In genomic region chr2:202521470-202521869, GRCh38 we compare ENCODE assay signal across 27 cellular contexts.
"Had no signal": no experiment of that assay in that cellular context is flagged by ENCODE, and none has a peak within 500 bp of the region (broad histone marks: within the 10 kb centered on the region; RNA-seq: fewer than 3 reads in every experiment).

No MANE protein-coding gene starts in this region.

- H3K27me3 ChIP-seq: stomach, suprapubic skin, testis, thyroid gland, tibial artery, tibial nerve, transverse colon, upper lobe of left lung, upper lobe of right lung, uterus, vagina had no signal

- H3K36me3 ChIP-seq: uterus had no signal

- H3K27ac ChIP-seq: stomach, suprapubic skin, testis, thoracic aorta, thyroid gland, tibial artery, tibial nerve, transverse colon, upper lobe of left lung, upper lobe of right lung, uterus, vagina had no signal

- H3K4me1 ChIP-seq: stomach, suprapubic skin, testis, tibial artery, tibial nerve, transverse colon, upper lobe of left lung, upper lobe of right lung, uterus, vagina had no signal

- ATAC-seq: stimulated activated effector memory CD8-positive, alpha-beta T cell treated with anti-CD3 and anti-CD28 coated beads, Interleukin-12 subunit alpha, Interleukin-12 subunit beta, amount 100 ng/mL, for 72 hours; stimulated activated memory B cell treated with anti-CD40 and anti-IgM and Interleukin-4, amounts not matched to agents 10 μg/mL and 1 μg/mL and 100 μg/mL, for 72 hours; stimulated activated naive B cell treated with anti-CD40 and anti-IgM and Interleukin-4, amounts not matched to agents 10 μg/mL and 1 μg/mL and 100 μg/mL, for 72 hours; stimulated activated naive CD8-positive, alpha-beta T cell treated with anti-CD3 and anti-CD28 coated beads, Interleukin-15, amount 100 ng/mL, for 72 hours; stimulated activated naive CD8-positive, alpha-beta T cell treated with anti-CD3 and anti-CD28 coated beads, Interleukin-15, Interleukin-2, amounts not matched to agents 100 U/mL and 50 U/mL, for 24 hours; upper lobe of right lung had no signal

- DNase-seq: stimulated activated CD4-positive, alpha-beta T cell treated with anti-CD3 and anti-CD28 coated beads, Interleukin-2, amount 100 ng/mL, for 48 hours; stimulated activated CD4-positive, alpha-beta T cell treated with anti-CD3 and anti-CD28 coated beads, Interleukin-4, amount 100 ng/mL, for 1 hour; stimulated activated CD4-positive, alpha-beta T cell treated with anti-CD3 and anti-CD28 coated beads, Interleukin-4, amount 100 ng/mL, for 24 hours; stimulated activated CD4-positive, alpha-beta T cell treated with anti-CD3 and anti-CD28 coated beads, Interleukin-4, amount 100 ng/mL, for 4 hours; stimulated activated CD8-positive, alpha-beta memory T cell treated with anti-CD3 and anti-CD28 coated beads, Interleukin-4, amount 100 ng/mL, for 48 hours; stimulated activated naive B cell treated with anti-CD40 and anti-IgM and Interleukin-4, amounts not matched to agents 10 μg/mL and 1 μg/mL and 100 μg/mL, for 72 hours; stimulated activated naive CD4-positive, alpha-beta T cell; stimulated activated naive CD4-positive, alpha-beta T cell treated with Interleukin-2 at 50 U/mL for 16 hours; stimulated activated naive CD8-positive, alpha-beta T cell treated with anti-CD3 and anti-CD28 coated beads, Interleukin-15, amount 100 ng/mL, for 72 hours; stimulated activated naive CD8-positive, alpha-beta T cell treated with anti-CD3 and anti-CD28 coated beads, Interleukin-15, Interleukin-2, amounts not matched to agents 100 U/mL and 50 U/mL, for 24 hours; stomach; substantia nigra; testis; tibial artery; transverse colon; trophoblast cell; upper lobe of left lung; upper lobe of right lung; uterus had no signal

- H3K9me3 ChIP-seq: stomach, suprapubic skin, testis, thoracic aorta, thyroid gland, tibial artery, tibial nerve, transverse colon, upper lobe of left lung, upper lobe of right lung, uterus, vagina had no signal

- FAIRE-seq: urothelium cell line had no signal

- H3K4me3 ChIP-seq: stomach, suprapubic skin, testis, thoracic aorta, thyroid gland, tibial artery, tibial nerve, transverse colon, upper lobe of left lung, upper lobe of right lung, uterus, vagina had no signal
